ENCODE assay signal across 8 cellular contexts in genomic region chr6:49606696-49607390, GRCh38. TPM values are rescaled to one million over a fixed set of nuclear protein-coding genes. Genes with fewer than 3 reads are reported as not detected.
DNase-seq lines count a peak whose midpoint lies in the region; ATAC-seq and TF ChIP-seq lines count a peak whose summit lies in the region.

No MANE protein-coding gene starts in this region.

- H3K27me3 Mint-ChIP-seq in naive thymus-derived CD4-positive, alpha-beta T cell = peaks cover 0 to 9% (median 6%) of the 10 kb centered on the region in 5 donors

- no peaks in the 10 kb centered on the region for H3K4me1 ChIP-seq in SK-N-SH (ENCODE audit: control insufficient read depth in 1 of 2, insufficient read depth in 2 of 2, low read depth in 1 of 2, low read length in 1 of 2)
- H3K4me1 ChIP-seq in naive thymus-derived CD4-positive, alpha-beta T cell (ENCODE audit: control insufficient read depth in 2 of 2, insufficient read depth in 2 of 2, low read length in 2 of 2) = no peaks in the 10 kb centered on the region

- no peak for TF ChIP-seq EP300 in SK-N-SH (IDR thresholded peaks at IDR 0.05; ENCODE audit: borderline replicate concordance in 1 of 2, low read depth in 1 of 2, low read length in 1 of 2)

- no peak overlapping the region for H3K27ac Mint-ChIP-seq in naive thymus-derived CD4-positive, alpha-beta T cell

- ATAC-seq in GM18520 (IDR thresholded peaks at IDR 0.05; ENCODE audit: unreplicated experiment) (peak; percentile 92), HG02943 (IDR thresholded peaks at IDR 0.05; ENCODE audit: low read depth, unreplicated experiment) (peak; percentile 84)
- ATAC-seq in naive thymus-derived CD4-positive, alpha-beta T cell = peak; percentile 72

- POLR2A ChIA-PET in SK-N-SH (lab: Yijun Ruan, JAX) = no interaction called here
- POLR2A ChIA-PET in naive thymus-derived CD4-positive, alpha-beta T cell (lab: Charles Lee) = no interaction called here

- WGBS in SK-N-SH (ENCODE audit: low lambda C conversion rate) = 10% methylated on average over 5 of the region's 5 CpGs

- peaks cover 11% of the 10 kb centered on the region for H3K27me3 ChIP-seq in SK-N-SH (ENCODE audit: insufficient read depth)
- no peaks in the 10 kb centered on the region for H3K27me3 ChIP-seq in naive thymus-derived CD4-positive, alpha-beta T cell (ENCODE audit: control insufficient read depth in 2 of 2, insufficient read depth in 2 of 2, low read length in 2 of 2)

- CTCF ChIA-PET in SK-N-SH (lab: Yijun Ruan, JAX) = interaction anchor here (0.7 to 3.8 kb wide), 7 partner anchors 11 to 1819 kb away, joined by 3 to 27 read pairs (median 3); no protein-coding TSS in a partner anchor
- CTCF ChIA-PET in naive thymus-derived CD4-positive, alpha-beta T cell (lab: Charles Lee) = interaction anchor here (0.6 kb wide), 1 partner anchor 73 kb away, joined by 4 read pairs; no protein-coding TSS in a partner anchor

- no peaks in the 10 kb centered on the region for H4K20me1 ChIP-seq in SK-N-SH (ENCODE audit: insufficient read depth)

- no peaks in the 10 kb centered on the region for H3K4me1 Mint-ChIP-seq in naive thymus-derived CD4-positive, alpha-beta T cell

- no peak overlapping the region for H2AFZ ChIP-seq in SK-N-SH (ENCODE audit: low read depth)

- intact Hi-C loops in naive thymus-derived CD4-positive, alpha-beta T cell (cut with micrococcal nuclease) = loop anchor here (1.0 to 10.0 kb wide), 4 partner anchors 75 to 1822 kb away; partner anchors contain the start of genes CENPQ (in 1 of the 2), MMUT (in 1 of the 2) and OPN5 (in 1 of the 2)

- no peaks in the 10 kb centered on the region for H3F3A ChIP-seq in SK-N-SH (replicated peaks; ENCODE audit: insufficient read depth)

- H3K4me2 ChIP-seq in SK-N-SH = no peak overlapping the region

- H3K27ac ChIP-seq in SK-N-SH (ENCODE audit: low read depth in 2 of 2, low read length in 1 of 2) = no peak overlapping the region
- H3K27ac ChIP-seq in naive thymus-derived CD4-positive, alpha-beta T cell (ENCODE audit: low read depth, low read length) = no peak overlapping the region

- DNase-seq in CMK (ENCODE audit: low read depth) (peak; percentile 55), NCI-H1105 treated with DMSO at 0.1 percent for 48 hours (lab: John Stamatoyannopoulos, UW) (peak; percentile 92), SK-N-SH (peak; percentile 52), epithelial cell of proximal tubule (ENCODE audit: low read depth) (peak; percentile 26), OCI-M2 (lab: John Stamatoyannopoulos, UW; ENCODE audit: unreplicated experiment) (no peak)
- peak in 5 of 9 donors; percentile 11 to 44 (median 23) for DNase-seq in naive thymus-derived CD4-positive, alpha-beta T cell

- H3K9me3 ChIP-seq in SK-N-SH = no peaks in the 10 kb centered on the region
- H3K9me3 ChIP-seq in naive thymus-derived CD4-positive, alpha-beta T cell (ENCODE audit: control insufficient read depth in 2 of 3, low read length in 3 of 3) = no peaks in the 10 kb centered on the region

- TF ChIP-seq CTCF in SK-N-SH (IDR thresholded peaks at IDR 0.05) = peak; percentile 86
- peak; percentile 85 for TF ChIP-seq CTCF in epithelial cell of proximal tubule (conservative IDR thresholded peaks at IDR 0.05; ENCODE audit: low read depth, low read length)

- H3K4me3 ChIP-seq in SK-N-SH (ENCODE audit: low read depth in 2 of 2, low read length in 1 of 2) = peak overlapping the region in 1 of 2 experiments; percentile 21; a peak in 1 of 4 replicates
- H3K4me3 ChIP-seq in epithelial cell of proximal tubule (ENCODE audit: low read depth, low read length) = no peak overlapping the region
- H3K4me3 ChIP-seq in naive thymus-derived CD4-positive, alpha-beta T cell (ENCODE audit: low read length) = no peak overlapping the region

- no peaks in the 10 kb centered on the region for H3K36me3 ChIP-seq in SK-N-SH (replicated peaks in 1 of 2; ENCODE audit: control insufficient read depth in 1 of 2, insufficient read depth in 2 of 2, low read length in 1 of 2)
- no peaks in the 10 kb centered on the region for H3K36me3 ChIP-seq in naive thymus-derived CD4-positive, alpha-beta T cell (ENCODE audit: control insufficient read depth in 2 of 3, insufficient read depth in 3 of 3, low read length in 3 of 3)

- peak; percentile 65 for TF ChIP-seq RAD21 in SK-N-SH (IDR thresholded peaks at IDR 0.05; ENCODE audit: low read length)

- peaks cover 0 to 3% (median 0%) of the 10 kb centered on the region in 11 donors for H3K9me3 Mint-ChIP-seq in naive thymus-derived CD4-positive, alpha-beta T cell

- no peak overlapping the region for H3K4me3 Mint-ChIP-seq in naive thymus-derived CD4-positive, alpha-beta T cell

- H3K79me2 ChIP-seq in SK-N-SH (ENCODE audit: insufficient read depth) = no peaks in the 10 kb centered on the region

- no peak overlapping the region for H3K9ac ChIP-seq in SK-N-SH

- no peaks in the 10 kb centered on the region for H3K9me2 ChIP-seq in SK-N-SH

- H3K36me3 Mint-ChIP-seq in naive thymus-derived CD4-positive, alpha-beta T cell = no peaks in the 10 kb centered on the region

TF ChIP-seq in SK-N-SH, 30 proteins besides CTCF, POLR2A, EP300 and RAD21:
- TF ChIP-seq NFIC (IDR thresholded peaks at IDR 0.05; ENCODE audit: borderline replicate concordance) (peak; percentile 79), SMC3 (IDR thresholded peaks at IDR 0.05; ENCODE audit: low read depth, low read length) (peak; percentile 48), FOXJ3 (CRISPR knock-in tag; IDR thresholded peaks at IDR 0.05) (no peak)

RNA-seq across cellular contexts. Expression of gene RHAG, which starts 29.8 kb away (rescaled TPM):
- not detected in 2 replicates for polyA plus RNA-seq in SK-N-SH (2012; rRNA removed)
- not detected in 2 replicates for polyA plus RNA-seq in SK-N-SH (2012; cell fraction: cytosol; rRNA removed)
- not detected in 2 replicates for polyA plus RNA-seq in SK-N-SH (2012; cell fraction: nucleus; rRNA removed)
- not detected in 2 replicates for total RNA-seq in epithelial cell of proximal tubule
- total RNA-seq in naive thymus-derived CD4-positive, alpha-beta T cell = not detected
- not detected for polyA plus RNA-seq in naive thymus-derived CD4-positive, alpha-beta T cell

RNA-seq across cellular contexts. Expression of gene C6orf141, which starts 56.4 kb away (rescaled TPM):
- polyA plus RNA-seq in SK-N-SH (2012; rRNA removed) = not detected in 2 replicates
- polyA plus RNA-seq in SK-N-SH (2012; cell fraction: cytosol; rRNA removed) = not detected in 2 replicates
- 0.06 TPM in 1 of 2 replicates, not detected in the other for polyA plus RNA-seq in SK-N-SH (2012; cell fraction: nucleus; rRNA removed)
- 8.2 and 11.6 TPM in 2 replicates for total RNA-seq in epithelial cell of proximal tubule
- total RNA-seq in naive thymus-derived CD4-positive, alpha-beta T cell = under 1 TPM in 1 of 5 experiments, not detected in 4; 0.29 TPM
- not detected for polyA plus RNA-seq in naive thymus-derived CD4-positive, alpha-beta T cell
